Comparison of ENCODE assay signal across 34 cellular contexts in genomic region chr13:19148561-19148960, GRCh38. TPM values are rescaled to one million over a fixed set of nuclear protein-coding genes. Genes with fewer than 3 reads are reported as not detected.
"Had no signal": no experiment of that assay in that cellular context is flagged by ENCODE, and none has a peak within 500 bp of the region (broad histone marks: within the 10 kb centered on the region; RNA-seq: fewer than 3 reads in every experiment).

No MANE protein-coding gene starts in this region.

- FAIRE-seq: urothelium cell line had no signal

- ATAC-seq: stimulated activated effector memory CD8-positive, alpha-beta T cell treated with anti-CD3 and anti-CD28 coated beads, Interleukin-12 subunit alpha, Interleukin-12 subunit beta, amount 100 ng/mL, for 72 hours; stimulated activated memory B cell treated with anti-CD40 and anti-IgM and Interleukin-4, amounts not matched to agents 10 μg/mL and 1 μg/mL and 100 μg/mL, for 72 hours; stimulated activated naive B cell treated with anti-CD40 and anti-IgM and Interleukin-4, amounts not matched to agents 10 μg/mL and 1 μg/mL and 100 μg/mL, for 72 hours; stimulated activated naive CD8-positive, alpha-beta T cell treated with anti-CD3 and anti-CD28 coated beads, Interleukin-15, amount 100 ng/mL, for 72 hours; stimulated activated naive CD8-positive, alpha-beta T cell treated with anti-CD3 and anti-CD28 coated beads, Interleukin-15, Interleukin-2, amounts not matched to agents 100 U/mL and 50 U/mL, for 24 hours; upper lobe of right lung had no signal

- H3K4me3 ChIP-seq: stomach, suprapubic skin, testis, thoracic aorta, thyroid gland, tibial artery, tibial nerve, transverse colon, upper lobe of left lung, upper lobe of right lung, uterus, vagina had no signal

- H3K4me3 Mint-ChIP-seq: stimulated activated effector memory CD8-positive, alpha-beta T cell treated with anti-CD3 and anti-CD28 coated beads, Interleukin-12 subunit alpha, Interleukin-12 subunit beta, amount 100 ng/mL, for 72 hours; stimulated activated memory B cell treated with anti-CD40 and anti-IgM and Interleukin-4, amounts not matched to agents 10 μg/mL and 1 μg/mL and 100 μg/mL, for 72 hours; stimulated activated naive B cell treated with anti-CD40 and anti-IgM and Interleukin-4, amounts not matched to agents 10 μg/mL and 1 μg/mL and 100 μg/mL, for 72 hours; stimulated activated naive CD8-positive, alpha-beta T cell treated with anti-CD3 and anti-CD28 coated beads, Interleukin-15, amount 100 ng/mL, for 72 hours; stimulated activated naive CD8-positive, alpha-beta T cell treated with anti-CD3 and anti-CD28 coated beads, Interleukin-15, Interleukin-2, amounts not matched to agents 100 ng/mL and 50 ng/mL, for 24 hours; type B pancreatic cell had no signal

- DNase-seq: stimulated activated CD4-positive, alpha-beta T cell treated with anti-CD3 and anti-CD28 coated beads, Interleukin-2, amount 100 ng/mL, for 48 hours; stimulated activated CD4-positive, alpha-beta T cell treated with anti-CD3 and anti-CD28 coated beads, Interleukin-4, amount 100 ng/mL, for 1 hour; stimulated activated CD4-positive, alpha-beta T cell treated with anti-CD3 and anti-CD28 coated beads, Interleukin-4, amount 100 ng/mL, for 24 hours; stimulated activated CD4-positive, alpha-beta T cell treated with anti-CD3 and anti-CD28 coated beads, Interleukin-4, amount 100 ng/mL, for 4 hours; stimulated activated CD8-positive, alpha-beta memory T cell treated with anti-CD3 and anti-CD28 coated beads, Interleukin-4, amount 100 ng/mL, for 48 hours; stimulated activated naive B cell treated with anti-CD40 and anti-IgM and Interleukin-4, amounts not matched to agents 10 μg/mL and 1 μg/mL and 100 μg/mL, for 72 hours; stimulated activated naive CD4-positive, alpha-beta T cell; stimulated activated naive CD4-positive, alpha-beta T cell treated with Interleukin-2 at 50 U/mL for 16 hours; stimulated activated naive CD8-positive, alpha-beta T cell treated with anti-CD3 and anti-CD28 coated beads, Interleukin-15, amount 100 ng/mL, for 72 hours; stimulated activated naive CD8-positive, alpha-beta T cell treated with anti-CD3 and anti-CD28 coated beads, Interleukin-15, Interleukin-2, amounts not matched to agents 100 U/mL and 50 U/mL, for 24 hours; stomach; substantia nigra; thyroid gland; tibial artery; transverse colon; trophoblast cell; upper lobe of left lung; upper lobe of right lung; uterus had no signal

- H3K27ac Mint-ChIP-seq: stimulated activated effector memory CD8-positive, alpha-beta T cell treated with anti-CD3 and anti-CD28 coated beads, Interleukin-12 subunit alpha, Interleukin-12 subunit beta, amount 100 ng/mL, for 72 hours; stimulated activated memory B cell treated with anti-CD40 and anti-IgM and Interleukin-4, amounts not matched to agents 10 μg/mL and 1 μg/mL and 100 μg/mL, for 72 hours; stimulated activated naive B cell treated with anti-CD40 and anti-IgM and Interleukin-4, amounts not matched to agents 10 μg/mL and 1 μg/mL and 100 μg/mL, for 72 hours; stimulated activated naive CD8-positive, alpha-beta T cell treated with anti-CD3 and anti-CD28 coated beads, Interleukin-15, Interleukin-2, amounts not matched to agents 100 ng/mL and 50 ng/mL, for 24 hours; type B pancreatic cell had no signal

- H3K27me3 ChIP-seq: stomach, suprapubic skin, testis, thyroid gland, tibial artery, tibial nerve, transverse colon, upper lobe of left lung, upper lobe of right lung, uterus, vagina had no signal

- H3K4me1 Mint-ChIP-seq: stimulated activated effector memory CD8-positive, alpha-beta T cell treated with anti-CD3 and anti-CD28 coated beads, Interleukin-12 subunit alpha, Interleukin-12 subunit beta, amount 100 ng/mL, for 72 hours; stimulated activated memory B cell treated with anti-CD40 and anti-IgM and Interleukin-4, amounts not matched to agents 10 μg/mL and 1 μg/mL and 100 μg/mL, for 72 hours; stimulated activated naive B cell treated with anti-CD40 and anti-IgM and Interleukin-4, amounts not matched to agents 10 μg/mL and 1 μg/mL and 100 μg/mL, for 72 hours; stimulated activated naive CD8-positive, alpha-beta T cell treated with anti-CD3 and anti-CD28 coated beads, Interleukin-15, amount 100 ng/mL, for 72 hours had no signal

- H3K36me3 ChIP-seq: stomach, suprapubic skin, thoracic aorta, thyroid gland, tibial artery, tibial nerve, transverse colon, upper lobe of left lung, upper lobe of right lung, uterus, vagina had no signal

- H3K4me1 ChIP-seq: stomach, suprapubic skin, testis, thyroid gland, tibial artery, tibial nerve, transverse colon, uterus, vagina had no signal

- H3K9me3 ChIP-seq: testis, thoracic aorta, thyroid gland, upper lobe of right lung, uterus, vagina had no signal

- H3K36me3 Mint-ChIP-seq: stimulated activated effector memory CD8-positive, alpha-beta T cell treated with anti-CD3 and anti-CD28 coated beads, Interleukin-12 subunit alpha, Interleukin-12 subunit beta, amount 100 ng/mL, for 72 hours; stimulated activated memory B cell treated with anti-CD40 and anti-IgM and Interleukin-4, amounts not matched to agents 10 μg/mL and 1 μg/mL and 100 μg/mL, for 72 hours; stimulated activated naive B cell treated with anti-CD40 and anti-IgM and Interleukin-4, amounts not matched to agents 10 μg/mL and 1 μg/mL and 100 μg/mL, for 72 hours; type B pancreatic cell had no signal

- H3K27me3 Mint-ChIP-seq: stimulated activated memory B cell treated with anti-CD40 and anti-IgM and Interleukin-4, amounts not matched to agents 10 μg/mL and 1 μg/mL and 100 μg/mL, for 72 hours; stimulated activated naive B cell treated with anti-CD40 and anti-IgM and Interleukin-4, amounts not matched to agents 10 μg/mL and 1 μg/mL and 100 μg/mL, for 72 hours; stimulated activated naive CD8-positive, alpha-beta T cell treated with anti-CD3 and anti-CD28 coated beads, Interleukin-15, Interleukin-2, amounts not matched to agents 100 ng/mL and 50 ng/mL, for 24 hours; type B pancreatic cell had no signal

- H3K27ac ChIP-seq: stomach, suprapubic skin, testis, thoracic aorta, thyroid gland, tibial artery, tibial nerve, transverse colon, upper lobe of left lung, upper lobe of right lung, uterus, vagina had no signal

RNA-seq across cellular contexts. Expression of gene TUBA3C, which starts 33.1 kb away (rescaled TPM):
- total RNA-seq: stomach, subcutaneous adipose tissue, suprapubic skin, temporal lobe, thoracic aorta, tibial nerve, transverse colon, upper lobe of left lung, upper lobe of right lung, ureter, urinary bladder, uterus, vagina had no signal
- polyA plus RNA-seq: thymus, urinary bladder had no signal
